In the genomic region with DNA sequence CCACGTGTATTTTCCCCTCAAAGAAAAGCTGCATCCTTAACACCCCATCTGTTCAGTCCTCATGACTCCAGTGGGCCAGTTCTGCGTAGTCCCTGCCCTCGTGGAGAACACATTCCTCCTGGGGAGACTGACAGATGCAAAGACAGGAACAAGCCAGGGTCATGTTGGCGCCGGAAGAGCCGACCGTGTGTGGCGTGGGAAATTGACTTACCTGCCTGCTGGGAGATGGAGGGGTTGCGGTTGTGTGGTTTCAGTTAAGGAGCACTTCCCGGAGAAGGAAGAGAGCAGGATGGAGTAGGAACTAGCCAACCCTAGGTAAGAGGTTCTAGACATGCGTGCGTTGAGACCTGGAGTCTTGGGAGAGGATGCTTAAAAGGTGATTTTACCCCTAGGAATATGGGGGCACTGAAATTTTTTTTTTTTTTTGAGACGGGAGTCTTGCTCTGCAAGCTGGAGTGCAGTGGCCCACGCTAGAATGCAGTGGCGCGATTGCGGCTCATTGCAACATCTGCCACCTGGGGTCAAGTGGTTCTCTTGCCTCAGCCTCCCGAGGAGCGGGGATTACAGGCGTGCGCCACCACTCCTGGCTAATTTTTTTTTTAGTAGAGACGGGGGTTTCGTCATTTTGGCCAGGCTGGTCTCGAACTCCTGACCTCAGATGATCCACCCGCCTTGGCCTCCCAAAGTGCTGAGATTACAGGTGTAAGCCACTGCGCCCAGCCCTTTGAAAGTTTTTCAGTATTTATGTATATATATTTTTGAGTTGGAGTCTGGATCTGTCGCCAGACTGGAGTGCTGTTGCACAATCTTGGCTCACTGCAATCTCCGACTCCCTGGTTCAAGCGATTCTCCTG, we compare ENCODE assay signal across 8 cellular contexts. TPM values are rescaled to one million over a fixed set of nuclear protein-coding genes. Genes with fewer than 3 reads are reported as not detected.
A peak's percentile ranks its signal among the peaks of the same experiment; 100 is the strongest.
DNase-seq lines count a peak whose midpoint lies in the region; ATAC-seq and TF ChIP-seq lines count a peak whose summit lies in the region.

No MANE protein-coding gene starts in this region.

- intact Hi-C loops in body of pancreas (cut with DNase I) (no loop called here), lower leg skin (cut with DNase I; ENCODE audit: low total_unique reads) (loop anchor here (10.0 kb wide), 1 partner anchor 72 kb away; no protein-coding TSS in a partner anchor), uterus (cut with DNase I; ENCODE audit: low total_unique reads) (no loop called here)

- H3K27ac ChIP-seq in body of pancreas (peak overlapping the region in 2 of 4 donors; percentile 86 to 91), uterus (peak overlapping the region in 1 of 2 donors; percentile 97)

- H3K4me1 ChIP-seq in body of pancreas (peaks cover 24% of the 10 kb centered on the region), uterus (no peaks in the 10 kb centered on the region)

- no peaks in the 10 kb centered on the region for H3K27me3 ChIP-seq in GM06990 (replicated peaks; ENCODE audit: control insufficient read depth, insufficient read depth, low read length)
- no peaks in the 10 kb centered on the region for H3K27me3 ChIP-seq in body of pancreas
- no peaks in the 10 kb centered on the region for H3K27me3 ChIP-seq in uterus

- 63 to 73% methylated on average over 23 to 29 of the region's 29 CpGs for WGBS in body of pancreas, 2 donors
- WGBS in lower leg skin, 2 donors, result 72 to 73% methylated on average over 29 of the region's 29 CpGs

- TF ChIP-seq POLR2A in body of pancreas (IDR thresholded peaks at IDR 0.05), result no peak
- no peak for TF ChIP-seq POLR2A in lower leg skin (IDR thresholded peaks at IDR 0.05)
- no peak for TF ChIP-seq POLR2A in uterus (IDR thresholded peaks at IDR 0.05)

- no peak for TF ChIP-seq CTCF in GM06990 (IDR thresholded peaks at IDR 0.05; ENCODE audit: insufficient read depth, low read length, poor library complexity, severe bottlenecking)
- no peak for TF ChIP-seq CTCF in body of pancreas (IDR thresholded peaks at IDR 0.05)
- TF ChIP-seq CTCF in lower leg skin (IDR thresholded peaks at IDR 0.05), result no peak
- TF ChIP-seq CTCF in uterus (IDR thresholded peaks at IDR 0.05), result no peak

- DNase-seq in GM06990 (ENCODE audit: extremely low read depth, insufficient read length), result peak; percentile 41
- peak; percentile 50 for DNase-seq in NCI-H69 (lab: John Stamatoyannopoulos, UW)
- peak in 3 of 4 donors; percentile 15 to 23 (median 20) for DNase-seq in body of pancreas
- peak in 1 of 2 donors; percentile 87 for DNase-seq in lower leg skin (ENCODE audit: low spot score in 2 of 2)
- peak; percentile 25 to 34 for DNase-seq in uterus
- DNase-seq in putamen (ENCODE audit: low spot score), result no peak

- H3K9me3 ChIP-seq in body of pancreas (no peaks in the 10 kb centered on the region), uterus (no peaks in the 10 kb centered on the region)

- no peak for ATAC-seq in body of pancreas
- ATAC-seq in GM21423 (IDR thresholded peaks at IDR 0.05; ENCODE audit: unreplicated experiment), result no peak
- ATAC-seq in GM18867 (IDR thresholded peaks at IDR 0.05; ENCODE audit: unreplicated experiment), result no peak

- H3K4me3 ChIP-seq in GM06990 (replicated peaks; ENCODE audit: low read depth, low read length), result peak overlapping the region; percentile 89
- H3K4me3 ChIP-seq in body of pancreas, result peak overlapping the region in 1 of 2 donors; percentile 65
- H3K4me3 ChIP-seq in lower leg skin (ENCODE audit: low read depth, poor library complexity, severe bottlenecking), result peak overlapping the region; percentile 55
- H3K4me3 ChIP-seq in uterus, result peak overlapping the region; percentile 57 to 83

- peaks cover 1% of the 10 kb centered on the region for H3K36me3 ChIP-seq in GM06990 (ENCODE audit: control insufficient read depth, insufficient read depth, low read length)
- no peaks in the 10 kb centered on the region for H3K36me3 ChIP-seq in body of pancreas (replicated peaks in 1 of 2; ENCODE audit: insufficient read depth in 1 of 2, low read depth in 2 of 2)
- H3K36me3 ChIP-seq in uterus, result no peaks in the 10 kb centered on the region

RNA-seq across cellular contexts. Expression of gene VHL, which starts 1.4 kb away (rescaled TPM):
- total RNA-seq in body of pancreas (10 to 100 TPM; 23.6 to 41.9 TPM), lower leg skin (10 to 100 TPM; 33.0 to 38.9 (median 36.4) TPM), uterus (10 to 100 TPM; 14.6 to 73.7 (median 33.3) TPM)

RNA-seq across cellular contexts. Expression of gene IRAK2, which starts 21.8 kb away (rescaled TPM):
- 1 to 10 TPM in 1 of 2 donors, under 1 TPM in 1; 0.99 to 3.9 TPM for total RNA-seq in body of pancreas
- 10 to 100 TPM in 2 of 4 donors, 1 to 10 TPM in 2; 7.0 to 15.0 (median 11.4) TPM for total RNA-seq in lower leg skin
- 1 to 10 TPM in 3 of 4 donors, under 1 TPM in 1; 0.29 to 8.7 (median 3.7) TPM for total RNA-seq in uterus

RNA-seq across cellular contexts. Expression of gene BRK1, which starts 27.5 kb away (rescaled TPM):
- total RNA-seq in body of pancreas, result 10 to 100 TPM; 13.8 to 32.7 TPM
- 100 to 1,000 TPM in 2 of 4 donors, 10 to 100 TPM in 2; 48.0 to 111 (median 78.7) TPM for total RNA-seq in lower leg skin
- total RNA-seq in uterus, result 100 to 1,000 TPM in 3 of 4 donors, 10 to 100 TPM in 1; 89.1 to 145 (median 117) TPM

RNA-seq across cellular contexts. Expression of gene FANCD2OS, which starts 34.9 kb away (rescaled TPM):
- not detected for total RNA-seq in body of pancreas
- total RNA-seq in lower leg skin, result not detected
- total RNA-seq in uterus, result not detected
